1 cellular context compared by ENCODE assay signal in genomic region chr3:157551961-157552360, GRCh38.
TF ChIP-seq lines count a peak whose summit lies in the region.

No MANE protein-coding gene starts in this region.

TF ChIP-seq in GM12878, 131 proteins besides CTCF, POLR2A, EP300 and RAD21 (continued from another document):
- TF ChIP-seq SKIL (IDR thresholded peaks at IDR 0.05; ENCODE audit: low read depth, poor library complexity, severe bottlenecking) (no peak), RELB (IDR thresholded peaks at IDR 0.05; ENCODE audit: low read depth) (no peak), PAX8 (IDR thresholded peaks at IDR 0.05) (no peak), IKZF2 (IDR thresholded peaks at IDR 0.05) (no peak), SREBF1 (IDR thresholded peaks at IDR 0.05; ENCODE audit: low read length) (no peak), ETV6 (conservative IDR thresholded peaks at IDR 0.05 in 1 of 2, IDR thresholded peaks at IDR 0.05 in 1 of 2; ENCODE audit: borderline replicate concordance in 1 of 2, low read depth in 1 of 2) (no peak), GATAD2B (conservative IDR thresholded peaks at IDR 0.05; ENCODE audit: low read depth) (no peak), JUND (IDR thresholded peaks at IDR 0.05; ENCODE audit: low read depth, low read length) (no peak), FOXK2 (IDR thresholded peaks at IDR 0.05) (no peak), ATF2 (IDR thresholded peaks at IDR 0.05; ENCODE audit: low read length) (no peak)
